15 cellular contexts compared by ENCODE assay signal in genomic region chr17:80937501-80938356, GRCh38. TPM values are rescaled to one million over a fixed set of nuclear protein-coding genes. Genes with fewer than 3 reads are reported as not detected.
DNase-seq lines count a peak whose midpoint lies in the region; ATAC-seq and TF ChIP-seq lines count a peak whose summit lies in the region.
"Had no signal": no experiment of that assay in that cellular context is flagged by ENCODE, and none has a peak within 500 bp of the region (broad histone marks: within the 10 kb centered on the region; RNA-seq: fewer than 3 reads in every experiment).

No MANE protein-coding gene starts in this region.

- H3K36me3 ChIP-seq in NT2/D1 (ENCODE audit: insufficient read depth, insufficient read length, low read length) (peaks cover under 1% of the 10 kb centered on the region), ectodermal cell (ENCODE audit: control insufficient read depth, insufficient read depth, low read length) (no peaks in the 10 kb centered on the region), spleen (peaks cover 0 to 38% (median 4%) of the 10 kb centered on the region in 6 donors), transverse colon (no peaks in the 10 kb centered on the region), breast epithelium (no peaks in the 10 kb centered on the region)
- H3K36me3 ChIP-seq: adrenal gland, thoracic aorta had no signal

- H3K36me3 Mint-ChIP-seq in activated CD8-positive, alpha-beta memory T cell treated with anti-CD3 and anti-CD28 coated beads, Interleukin-2, amount 10 ng/mL, durations not matched to agents 7 days and 5 days = peaks cover 46% of the 10 kb centered on the region

- TF ChIP-seq POLR2A in spleen (IDR thresholded peaks at IDR 0.05) (no peak), transverse colon (IDR thresholded peaks at IDR 0.05) (no peak), breast epithelium (IDR thresholded peaks at IDR 0.05) (no peak)

- no peaks in the 10 kb centered on the region for H3K27me3 Mint-ChIP-seq in activated CD8-positive, alpha-beta memory T cell treated with anti-CD3 and anti-CD28 coated beads, Interleukin-2, amount 10 ng/mL, durations not matched to agents 7 days and 5 days

- H3K27ac ChIP-seq in ectodermal cell (ENCODE audit: insufficient read depth, low read depth, low read length, poor library complexity, severe bottlenecking) (peak overlapping the region; percentile 17), spleen (peak overlapping the region in 1 of 8 donors; percentile 24), transverse colon (peak overlapping the region in 1 of 4 donors; percentile 39), breast epithelium (no peak overlapping the region)
- H3K27ac ChIP-seq: adrenal gland, pancreas, PC-9, thoracic aorta had no signal

- TF ChIP-seq CTCF in spleen (IDR thresholded peaks at IDR 0.05 in 8 of 11, conservative IDR thresholded peaks at IDR 0.05 in 3 of 11) (no peak), transverse colon (IDR thresholded peaks at IDR 0.05) (no peak), breast epithelium (IDR thresholded peaks at IDR 0.05) (no peak)

- H3K27me3 ChIP-seq in NT2/D1 (ENCODE audit: insufficient read depth, insufficient read length) (no peaks in the 10 kb centered on the region), ectodermal cell (ENCODE audit: control insufficient read depth, insufficient read depth, low read length, poor library complexity, severe bottlenecking) (peaks cover 22% of the 10 kb centered on the region), spleen (replicated peaks in 1 of 7) (no peaks in the 10 kb centered on the region), transverse colon (no peaks in the 10 kb centered on the region), breast epithelium (no peaks in the 10 kb centered on the region)
- H3K27me3 ChIP-seq: adrenal gland, dorsolateral prefrontal cortex, pancreas had no signal

- H3K9me3 Mint-ChIP-seq in activated CD8-positive, alpha-beta memory T cell treated with anti-CD3 and anti-CD28 coated beads, Interleukin-2, amount 10 ng/mL, durations not matched to agents 7 days and 5 days (ENCODE audit: low read depth) = no peaks in the 10 kb centered on the region

- H3K27ac Mint-ChIP-seq in activated CD8-positive, alpha-beta memory T cell treated with anti-CD3 and anti-CD28 coated beads, Interleukin-2, amount 10 ng/mL, durations not matched to agents 7 days and 5 days = peak overlapping the region; percentile 91

- ATAC-seq in activated CD8-positive, alpha-beta memory T cell treated with anti-CD3 and anti-CD28 coated beads, Interleukin-2, amount 10 ng/mL, durations not matched to agents 7 days and 5 days = peak; percentile 7

- H3K4me3 ChIP-seq in NT2/D1 (ENCODE audit: insufficient read length, low read depth) = no peak overlapping the region
- no peak overlapping the region for H3K4me3 ChIP-seq in ectodermal cell (ENCODE audit: insufficient read depth, low read depth, low read length)
- H3K4me3 ChIP-seq in spleen = no peak overlapping the region
- no peak overlapping the region for H3K4me3 ChIP-seq in transverse colon
- H3K4me3 ChIP-seq in breast epithelium = no peak overlapping the region
- H3K4me3 ChIP-seq: adrenal gland, dorsolateral prefrontal cortex, pancreas, PC-9, thoracic aorta had no signal

- H3K4me3 Mint-ChIP-seq in activated CD8-positive, alpha-beta memory T cell treated with anti-CD3 and anti-CD28 coated beads, Interleukin-2, amount 10 ng/mL, durations not matched to agents 7 days and 5 days = no peak overlapping the region

- no peak for TF ChIP-seq EP300 in transverse colon (IDR thresholded peaks at IDR 0.05; ENCODE audit: low read depth)

- in situ Hi-C loops in transverse colon (cut with MboI; ENCODE audit: low pct_ligation_motif_present in 1 of 4, low pct_unique_long_range_greater_than_20kb in 1 of 4, low sequenced_read_pairs in 3 of 4) = no loop called here

- intact Hi-C loops in spleen (cut with DNase I; ENCODE audit: low total_unique reads) (no loop called here), transverse colon (cut with DNase I; ENCODE audit: low total_unique reads) (no loop called here), breast epithelium (cut with DNase I; ENCODE audit: low total_unique reads) (no loop called here)

- no peaks in the 10 kb centered on the region for H3K9me3 ChIP-seq in NT2/D1 (ENCODE audit: insufficient read depth, low read length)
- H3K9me3 ChIP-seq in ectodermal cell (ENCODE audit: control insufficient read depth, low read length) = no peaks in the 10 kb centered on the region
- H3K9me3 ChIP-seq in spleen = no peaks in the 10 kb centered on the region
- no peaks in the 10 kb centered on the region for H3K9me3 ChIP-seq in transverse colon
- no peaks in the 10 kb centered on the region for H3K9me3 ChIP-seq in breast epithelium
- H3K9me3 ChIP-seq: adrenal gland, pancreas, thoracic aorta had no signal

- no peak for DNase-seq in activated CD8-positive, alpha-beta memory T cell treated with anti-CD3 and anti-CD28 coated beads, Interleukin-2, amount 10 ng/mL, durations not matched to agents 7 days and 5 days
- DNase-seq in activated CD8-positive, alpha-beta memory T cell treated with anti-CD3 and anti-CD28 coated beads for 24 hours = no peak
- no peak for DNase-seq in NT2/D1 (ENCODE audit: low read depth, low spot score)
- DNase-seq in spleen = peak; percentile 70
- no peak for DNase-seq in transverse colon
- DNase-seq in mucosa of gallbladder (ENCODE audit: low spot score) = no peak
- no peak for DNase-seq in breast epithelium (ENCODE audit: low spot score in 2 of 2)
- DNase-seq: mammary epithelial cell, NCI-H2227 treated with DMSO at 0.1 percent for 48 hours, PC-9 had no signal

- CTCF ChIA-PET in activated CD8-positive, alpha-beta memory T cell treated with anti-CD3 and anti-CD28 coated beads, Interleukin-2, amount 10 ng/mL, durations not matched to agents 7 days and 5 days (lab: Charles Lee) = interaction anchor here (0.8 to 2.0 kb wide), 9 partner anchors 38 to 514 kb away, joined by 3 to 6 read pairs (median 4); no protein-coding TSS in a partner anchor

- H3K9ac ChIP-seq in NT2/D1 (ENCODE audit: insufficient read length, low read depth) = peak overlapping the region; percentile 46

- peaks cover 46% of the 10 kb centered on the region for H3K4me1 Mint-ChIP-seq in activated CD8-positive, alpha-beta memory T cell treated with anti-CD3 and anti-CD28 coated beads, Interleukin-2, amount 10 ng/mL, durations not matched to agents 7 days and 5 days

- 81 to 82% methylated on average over 27 of the region's 27 CpGs for WGBS in ectodermal cell, 2 experiments
- WGBS in spleen, 5 donors = 77 to 87% (median 82%) methylated on average over 27 of the region's 27 CpGs
- 0 to 86% methylated on average over 1 to 27 of the region's 27 CpGs for WGBS in transverse colon (ENCODE audit: low coverage in 1 of 2), 2 donors

- H3K4me1 ChIP-seq in NT2/D1 (ENCODE audit: insufficient read depth, insufficient read length) (peaks cover 10% of the 10 kb centered on the region), ectodermal cell (ENCODE audit: control insufficient read depth, insufficient read depth, low read length) (peaks cover 20% of the 10 kb centered on the region), spleen (peaks cover 5 to 49% (median 39%) of the 10 kb centered on the region in 6 donors), transverse colon (peaks cover 6 to 13% (median 11%) of the 10 kb centered on the region in 4 donors), breast epithelium (peaks cover 0 to 11% of the 10 kb centered on the region in 2 donors)
- H3K4me1 ChIP-seq: pancreas had no signal

RNA-seq across cellular contexts. Expression of gene CHMP6, which starts 53.9 kb away (rescaled TPM):
- 10 to 100 TPM; 29.8 to 34.6 TPM for total RNA-seq in activated CD8-positive, alpha-beta memory T cell treated with anti-CD3 and anti-CD28 coated beads, Interleukin-2, amount 10 ng/mL, durations not matched to agents 7 days and 5 days
- polyA plus RNA-seq in ectodermal cell (2013, experiment 1 of 4) = 21.6 TPM
- 27.2 TPM for polyA plus RNA-seq in ectodermal cell (2013, experiment 2 of 4)
- polyA plus RNA-seq in ectodermal cell (2013, experiment 3 of 4) = 19.5 TPM
- 21.2 TPM for polyA plus RNA-seq in ectodermal cell (2013, experiment 4 of 4)
- total RNA-seq in spleen (10 to 100 TPM; 23.0 to 35.7 (median 31.5) TPM), transverse colon (100 to 1,000 TPM in 1 of 4 donors, 10 to 100 TPM in 3; 38.6 to 107 (median 41.7) TPM), mucosa of gallbladder (31.5 TPM), breast epithelium (10 to 100 TPM; 18.6 to 30.2 (median 27.7) TPM)
- 10 to 100 TPM; 24.0 to 41.1 (median 25.4) TPM for polyA plus RNA-seq in spleen
